16 cellular contexts compared by ENCODE assay signal in genomic region chr2:71419976-71420375, GRCh38. TPM values are rescaled to one million over a fixed set of nuclear protein-coding genes. Genes with fewer than 3 reads are reported as not detected.
DNase-seq lines count a peak whose midpoint lies in the region; ATAC-seq, FAIRE-seq and TF ChIP-seq lines count a peak whose summit lies in the region.
"Had no signal": no experiment of that assay in that cellular context is flagged by ENCODE, and none has a peak within 500 bp of the region (broad histone marks: within the 10 kb centered on the region; RNA-seq: fewer than 3 reads in every experiment).

No MANE protein-coding gene starts in this region.

- 0 out of 2 replicates have a peak, but pooled peaks cover 4% of the 10 kb centered on the region for H3F3A ChIP-seq in Loucy (ENCODE audit: low read depth)

- H3K27ac ChIP-seq in K562 (ENCODE audit: extremely low read depth, low read depth, low read length) (peak overlapping the region; percentile 39; the same call in 2 of the 3 replicates), lower lobe of right lung (peak overlapping the region; percentile 33)
- H3K27ac ChIP-seq: A549, C4-2B had no signal

- no peak overlapping the region for H3K27ac Mint-ChIP-seq in stimulated activated memory B cell treated with anti-CD40 and anti-IgM and Interleukin-4, amounts not matched to agents 10 μg/mL and 1 μg/mL and 100 μg/mL, for 72 hours

- 17% methylated on average over 1 of the region's 1 CpG for WGBS in K562 (ENCODE audit: insufficient coverage, low coverage, missing lambda C conversion rate)

- H3K36me3 Mint-ChIP-seq in stimulated activated memory B cell treated with anti-CD40 and anti-IgM and Interleukin-4, amounts not matched to agents 10 μg/mL and 1 μg/mL and 100 μg/mL, for 72 hours: peaks cover 27% of the 10 kb centered on the region

- H3K9me3 ChIP-seq in Loucy (ENCODE audit: insufficient read depth, low read depth, low read length): no peaks in the 10 kb centered on the region
- H3K9me3 ChIP-seq in K562 (replicated peaks; ENCODE audit: control insufficient read depth, insufficient read depth, low read depth, low read length): no peaks in the 10 kb centered on the region
- no peaks in the 10 kb centered on the region for H3K9me3 ChIP-seq in lower lobe of right lung
- H3K9me3 ChIP-seq: A549, Caco-2 had no signal

- in situ Hi-C loops in K562 (cut with MboI): no loop called here

- H3K4me2 ChIP-seq in Loucy (ENCODE audit: low read depth, low read length, poor library complexity, severe bottlenecking) (peak overlapping the region; percentile 37), K562 (ENCODE audit: insufficient read depth, low read length) (no peak overlapping the region)
- H3K4me2 ChIP-seq: A549 had no signal

- H3K4me3 ChIP-seq in Loucy (ENCODE audit: low read length, poor library complexity, severe bottlenecking): peak overlapping the region; percentile 23
- no peak overlapping the region for H3K4me3 ChIP-seq in K562
- H3K4me3 ChIP-seq in lower lobe of right lung: no peak overlapping the region
- H3K4me3 ChIP-seq: A549 had no signal

- no peaks in the 10 kb centered on the region for H3K27me3 Mint-ChIP-seq in stimulated activated memory B cell treated with anti-CD40 and anti-IgM and Interleukin-4, amounts not matched to agents 10 μg/mL and 1 μg/mL and 100 μg/mL, for 72 hours
- H3K27me3 Mint-ChIP-seq: CD4-positive, alpha-beta T cell had no signal

- H3K9ac ChIP-seq in Loucy (ENCODE audit: low read depth, low read length, poor library complexity, severe bottlenecking): no peak overlapping the region
- peak overlapping the region in 1 of 2 experiments; percentile 29; a peak in 1 of 4 replicates for H3K9ac ChIP-seq in K562 (ENCODE audit: insufficient read depth in 1 of 2, low read depth in 2 of 2, low read length in 2 of 2)

- ATAC-seq in K562: peak; percentile 50; the same call in 1 of the 3 replicates
- no peak for ATAC-seq in lower lobe of right lung
- ATAC-seq in stimulated activated memory B cell treated with anti-CD40 and anti-IgM and Interleukin-4, amounts not matched to agents 10 μg/mL and 1 μg/mL and 100 μg/mL, for 72 hours: no peak
- ATAC-seq: A549 had no signal

- no TSS peak for BruUV-seq in K562 (replicated peaks; lab: Mats Ljungman, UMichigan)

- TF ChIP-seq EP300 in K562 (IDR thresholded peaks at IDR 0.05; ENCODE audit: low read length): no peak

- no peaks in the 10 kb centered on the region for H3K9me2 ChIP-seq in Loucy (replicated peaks; ENCODE audit: low read depth, low read length)

- no peak for TF ChIP-seq RAD21 in K562 (CRISPR knock-in tag; conservative IDR thresholded peaks at IDR 0.05 in 1 of 2, IDR thresholded peaks at IDR 0.05 in 1 of 2)

- CTCF ChIA-PET in K562 (lab: Yijun Ruan, JAX; ENCODE audit: low intra/inter-chr PET ratio): no interaction called here

- intact Hi-C loops in K562 (cut with micrococcal nuclease): no loop called here
- intact Hi-C loops in lower lobe of right lung (cut with DNase I): no loop called here

- TF ChIP-seq CTCF in Loucy (conservative IDR thresholded peaks at IDR 0.05; ENCODE audit: low read length) (no peak), K562 (IDR thresholded peaks at IDR 0.05 in 2 of 3, conservative IDR thresholded peaks at IDR 0.05 in 1 of 3; ENCODE audit: insufficient read depth in 2 of 3, low read depth in 1 of 3, low read length in 3 of 3) (no peak), lower lobe of right lung (IDR thresholded peaks at IDR 0.05) (no peak)

- peaks cover 6% of the 10 kb centered on the region for H3K4me1 Mint-ChIP-seq in stimulated activated memory B cell treated with anti-CD40 and anti-IgM and Interleukin-4, amounts not matched to agents 10 μg/mL and 1 μg/mL and 100 μg/mL, for 72 hours

- no peak for FAIRE-seq in K562 (lab: Jason Lieb, UNC)
- FAIRE-seq: GM18507 had no signal

- H3K4me3 Mint-ChIP-seq in stimulated activated memory B cell treated with anti-CD40 and anti-IgM and Interleukin-4, amounts not matched to agents 10 μg/mL and 1 μg/mL and 100 μg/mL, for 72 hours: no peak overlapping the region
- H3K4me3 Mint-ChIP-seq: CD4-positive, alpha-beta T cell had no signal

- H4K20me1 ChIP-seq in Loucy (ENCODE audit: insufficient read depth, low read length, poor library complexity, severe bottlenecking): peaks cover 8% of the 10 kb centered on the region
- no peaks in the 10 kb centered on the region for H4K20me1 ChIP-seq in K562 (replicated peaks; ENCODE audit: control insufficient read depth, insufficient read depth, low read length)

- H3K79me2 ChIP-seq in Loucy (ENCODE audit: insufficient read depth, low read length) (peaks cover 32% of the 10 kb centered on the region), K562 (ENCODE audit: control insufficient read depth, insufficient read depth, low read length) (peaks cover 28% of the 10 kb centered on the region)

- H3K4me1 ChIP-seq in Loucy (ENCODE audit: insufficient read depth, low read length, poor library complexity, severe bottlenecking) (peaks cover 22% of the 10 kb centered on the region), K562 (replicated peaks in 1 of 2; ENCODE audit: control insufficient read depth in 2 of 2, insufficient read depth in 2 of 2, low read length in 2 of 2) (peaks cover 0 to 14% of the 10 kb centered on the region in 2 experiments; a peak in 3 of 5 replicates), lower lobe of right lung (peaks cover 6% of the 10 kb centered on the region)

- peaks cover 31% of the 10 kb centered on the region; the same call in 1 of the 2 replicates for H3K36me3 ChIP-seq in Loucy (ENCODE audit: insufficient read depth, low read length)
- H3K36me3 ChIP-seq in K562 (ENCODE audit: control insufficient read depth, insufficient read depth, low read length): peaks cover 52% of the 10 kb centered on the region
- H3K36me3 ChIP-seq in lower lobe of right lung: peaks cover 27% of the 10 kb centered on the region

- no peaks in the 10 kb centered on the region for H3K27me3 ChIP-seq in Loucy (ENCODE audit: insufficient read depth, low read length, poor library complexity, severe bottlenecking)
- H3K27me3 ChIP-seq in K562 (ENCODE audit: control insufficient read depth in 2 of 2, insufficient read depth in 2 of 2, low read length in 2 of 2): no peaks in the 10 kb centered on the region
- no peaks in the 10 kb centered on the region for H3K27me3 ChIP-seq in lower lobe of right lung (ENCODE audit: low read depth)

- TF ChIP-seq POLR2A in K562 (conservative IDR thresholded peaks at IDR 0.05): no peak

- H2AFZ ChIP-seq in Loucy (ENCODE audit: low read length): no peak overlapping the region
- H2AFZ ChIP-seq in K562 (ENCODE audit: low read depth, low read length): no peak overlapping the region

- DNase-seq in K562 (ENCODE audit: extremely low read depth in 1 of 4, low spot score in 3 of 4) (no peak), lower lobe of right lung (no peak), NCI-H187 treated with DMSO at 0.1 percent for 48 hours (lab: John Stamatoyannopoulos, UW) (no peak)
- DNase-seq in stimulated activated CD4-positive, alpha-beta T cell treated with anti-CD3 and anti-CD28 coated beads, Interleukin-2, amount 100 ng/mL, for 48 hours: no peak
- DNase-seq: AML-193; Caco-2; CD4-positive, alpha-beta T cell; GDM1; GOT3; H7; KBM-7 had no signal

- H3K9me1 ChIP-seq in K562 (ENCODE audit: control insufficient read depth, insufficient read depth, low read length): no peaks in the 10 kb centered on the region

- H3K9me3 Mint-ChIP-seq in stimulated activated memory B cell treated with anti-CD40 and anti-IgM and Interleukin-4, amounts not matched to agents 10 μg/mL and 1 μg/mL and 100 μg/mL, for 72 hours: no peaks in the 10 kb centered on the region
- H3K9me3 Mint-ChIP-seq: CD4-positive, alpha-beta T cell had no signal

- POLR2A ChIA-PET in K562 (lab: Yijun Ruan, JAX): no interaction called here

TF ChIP-seq in K562, 482 proteins besides CTCF, POLR2A, EP300 and RAD21 (continues in another document):
- TF ChIP-seq RFX7 (CRISPR knock-in tag; IDR thresholded peaks at IDR 0.05): no peak
- TF ChIP-seq CBX8 (IDR thresholded peaks at IDR 0.05; ENCODE audit: borderline replicate concordance, extremely low read depth, low read depth, low read length, poor library complexity, severe bottlenecking): no peak

RNA-seq across cellular contexts. Expression of gene DYSF, which starts 33.4 kb away (rescaled TPM):
- total RNA-seq in K562 (2011; cell fraction: chromatin; rRNA removed; ENCODE audit: low replicate concordance): 3.8 and 9.4 TPM in 2 replicates
- total RNA-seq in K562 (2011; cell fraction: nucleolus; rRNA removed): 4.5 TPM in 2 replicates
- total RNA-seq in K562 (2011; cell fraction: nucleoplasm; rRNA removed): 3.1 and 3.7 TPM in 2 replicates
- total RNA-seq in K562 (2014; rRNA removed) (0.32 and 0.49 TPM in 2 replicates), K562 (2014; rRNA removed; fragmentation: Illumina TruSeq; extraction: Trizol) (0.16 and 0.29 TPM in 2 replicates), K562 (2015; rRNA removed; fragmentation: Illumina TruSeq; extraction: Trizol) (0.19 and 0.25 TPM in 2 replicates), K562 (2021) (0.80 and 0.87 TPM in 2 replicates), lower lobe of right lung (41.2 TPM)
- polyA plus RNA-seq in K562 (2011; rRNA removed) (0.45 and 0.56 TPM in 2 replicates), K562 (2014; fragmentation: Illumina TruSeq; extraction: Trizol) (0.65 and 0.98 TPM in 2 replicates), K562 (2014; fragmentation: Nextera tagmentation; extraction: Ambion mirVana) (under 1 TPM; 0.01 TPM), K562 (2014; rRNA removed) (0.23 and 0.26 TPM in 2 replicates)
- polyA plus RNA-seq in K562 (2011; cell fraction: cytosol; rRNA removed): 0.15 and 0.95 TPM in 2 replicates
- 0.88 and 4.1 TPM in 2 replicates for polyA plus RNA-seq in K562 (2011; cell fraction: nucleus; rRNA removed)
- polyA plus RNA-seq in K562 (2012): 1.0 and 2.2 TPM in 2 replicates
- polyA minus RNA-seq in K562 (2011; rRNA and poly(A)+ RNA removed): 0.42 and 1.8 TPM in 2 replicates
- polyA minus RNA-seq in K562 (2011; cell fraction: cytosol; rRNA and poly(A)+ RNA removed): 0.91 and 3.0 TPM in 2 replicates
- 2.2 TPM in 2 replicates for polyA minus RNA-seq in K562 (2011; cell fraction: nucleus; rRNA and poly(A)+ RNA removed)
